Comparison of ENCODE assay signal across 8 cellular contexts in the genomic region with DNA sequence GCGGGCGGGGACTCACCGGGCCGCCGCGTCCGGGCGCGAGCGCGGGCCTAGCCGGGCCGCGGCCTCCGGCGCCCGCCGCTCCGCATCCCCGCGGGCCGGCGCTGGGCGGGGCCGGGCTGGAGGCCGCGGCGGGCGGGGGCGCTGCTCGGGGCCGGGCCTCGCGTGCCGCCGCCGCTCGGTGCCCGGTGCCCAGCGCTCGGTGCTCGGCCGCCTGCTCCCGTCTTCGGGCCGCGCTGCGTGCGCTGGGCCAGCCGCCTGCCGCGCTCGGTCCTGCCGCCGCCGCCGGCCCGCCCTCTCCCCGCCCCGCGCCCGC. TPM values are rescaled to one million over a fixed set of nuclear protein-coding genes. Genes with fewer than 3 reads are reported as not detected.
DNase-seq lines count a peak whose midpoint lies in the region; ATAC-seq and TF ChIP-seq lines count a peak whose summit lies in the region.

A gene (minus strand): TSS at position 281 of the 313 bp plus-strand sequence. CDS start 3,105 bp downstream, outside the sequence.

- H3K27ac ChIP-seq in duodenal mucosa (ENCODE audit: low read depth, low read length) (peak within 1 kb of the TSS; percentile 70), aorta (ENCODE audit: low read depth in 1 of 2, low read length in 2 of 2) (peak within 1 kb of the TSS in 1 of 2 donors; percentile 43)

- 0% methylated on average over 61 of the region's 62 CpGs; no CpG with 5 or more reads in 1 of the 2 donors for WGBS in aorta, 2 donors

- intact Hi-C loops in aorta (cut with DNase I): loop anchor here in 1 of 2 donors (1.0 kb wide), 1 partner anchor 28 kb away; no protein-coding TSS in a partner anchor

- H3K4me1 ChIP-seq in duodenal mucosa (ENCODE audit: control insufficient read depth in 1 of 2, insufficient read depth in 2 of 2, low read length in 2 of 2) (peaks cover 49 to 50% of the 10 kb centered on the region in 2 donors), aorta (ENCODE audit: control insufficient read depth in 1 of 2, insufficient read depth in 2 of 2, low read length in 2 of 2) (peaks cover 0 to 7% of the 10 kb centered on the region in 2 donors)

- H3K36me3 ChIP-seq in duodenal mucosa (ENCODE audit: control insufficient read depth in 1 of 2, insufficient read depth in 2 of 2, low read length in 2 of 2): peaks cover 8 to 17% of the 10 kb centered on the region in 2 donors
- no peaks in the 10 kb centered on the region for H3K36me3 ChIP-seq in aorta (ENCODE audit: control insufficient read depth in 1 of 2, insufficient read depth in 2 of 2, low read length in 1 of 2)

- ATAC-seq in GM19463 (IDR thresholded peaks at IDR 0.05; ENCODE audit: unreplicated experiment) (peak; percentile 20), aorta (ENCODE audit: low FRiP score) (no peak), GM18517 (IDR thresholded peaks at IDR 0.05; ENCODE audit: unreplicated experiment) (no peak)

- DNase-seq in NB4 (ENCODE audit: low read depth) (no peak), mucosa of gallbladder (ENCODE audit: low spot score) (no peak), aorta (no peak), AG20443 (ENCODE audit: low spot score) (no peak), T-helper 9 cell (no peak)

- no peak for TF ChIP-seq POLR2A in NB4 (IDR thresholded peaks at IDR 0.05; ENCODE audit: extremely low read depth, insufficient read length)

- no peak for TF ChIP-seq CTCF in NB4 (IDR thresholded peaks at IDR 0.05; ENCODE audit: low read depth, low read length)

- peak within 1 kb of the TSS; percentile 76 to 92 for H3K9ac ChIP-seq in duodenal mucosa (ENCODE audit: low read depth in 1 of 2, low read length in 2 of 2)

- H3K4me3 ChIP-seq in NB4 (ENCODE audit: low read depth, low read length) (peak within 1 kb of the TSS; percentile 68), duodenal mucosa (ENCODE audit: low read depth in 1 of 2, low read length in 2 of 2) (peak within 1 kb of the TSS; percentile 81 to 87), aorta (ENCODE audit: low read length in 2 of 2) (peak within 1 kb of the TSS; percentile 78 to 89)

- no peaks in the 10 kb centered on the region for H3K27me3 ChIP-seq in duodenal mucosa (ENCODE audit: control insufficient read depth in 1 of 2, insufficient read depth in 2 of 2, low read length in 2 of 2)
- H3K27me3 ChIP-seq in aorta (ENCODE audit: control insufficient read depth in 1 of 2, insufficient read depth in 2 of 2, low read length in 1 of 2): no peaks in the 10 kb centered on the region

- no peaks in the 10 kb centered on the region for H3K9me3 ChIP-seq in duodenal mucosa (ENCODE audit: control insufficient read depth in 1 of 2, low read length in 2 of 2)
- H3K9me3 ChIP-seq in aorta (ENCODE audit: control insufficient read depth, low read length): no peaks in the 10 kb centered on the region

RNA-seq across cellular contexts. Expression of the gene that starts here (rescaled TPM):
- total RNA-seq in mucosa of gallbladder: 166 TPM
- total RNA-seq in aorta: 100 to 1,000 TPM; 124 to 154 TPM
- 100 to 1,000 TPM in 1 of 2 donors, 10 to 100 TPM in 1; 93.2 to 118 TPM for polyA plus RNA-seq in aorta
